In the genomic region with DNA sequence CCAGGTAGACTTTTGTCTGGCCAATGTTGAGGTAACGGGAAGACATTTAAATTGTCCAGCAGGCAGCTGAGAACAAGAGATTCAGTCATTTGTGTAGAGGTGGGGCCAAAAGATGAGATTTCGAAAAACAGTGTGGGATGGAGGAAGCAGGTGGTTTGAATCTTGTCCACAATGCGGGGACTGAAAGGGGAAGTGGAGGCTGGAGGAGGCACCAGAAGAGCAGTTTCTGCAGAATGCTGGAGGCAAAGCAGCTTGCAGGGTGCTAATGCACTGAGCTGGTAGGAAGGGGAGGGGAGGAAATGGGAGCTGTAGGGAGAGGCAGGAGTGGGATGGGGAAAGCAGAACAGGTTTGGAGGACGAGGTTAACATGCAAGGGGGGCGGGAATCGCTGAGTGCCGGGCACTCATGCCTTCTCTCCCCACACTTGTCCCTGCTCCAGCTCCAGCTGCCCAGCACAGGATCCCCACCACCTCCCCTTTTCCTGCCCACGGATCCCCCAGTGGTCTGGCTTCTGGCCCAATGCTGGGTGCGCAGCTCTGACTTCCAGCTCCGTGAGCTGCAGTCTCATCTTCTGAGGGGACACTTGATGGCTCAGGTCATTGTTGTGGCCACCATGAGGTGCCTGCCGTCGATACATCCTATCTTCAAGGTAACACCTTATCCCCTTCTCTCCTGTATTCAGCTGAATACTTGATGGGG, we compare ENCODE assay signal across 11 cellular contexts. TPM values are rescaled to one million over a fixed set of nuclear protein-coding genes. Genes with fewer than 3 reads are reported as not detected.
DNase-seq lines count a peak whose midpoint lies in the region; ATAC-seq lines count a peak whose summit lies in the region.
"Had no signal": no experiment of that assay in that cellular context is flagged by ENCODE, and none has a peak within 500 bp of the region (broad histone marks: within the 10 kb centered on the region; RNA-seq: fewer than 3 reads in every experiment).

No MANE protein-coding gene starts in this region.

- no peak overlapping the region for H3K27ac Mint-ChIP-seq in activated CD8-positive, alpha-beta T cell treated with anti-CD3 and anti-CD28 coated beads, Interleukin-2, amount 10 ng/mL, durations not matched to agents 7 days and 5 days

- POLR2A ChIA-PET in activated CD8-positive, alpha-beta T cell treated with anti-CD3 and anti-CD28 coated beads, Interleukin-2, amount 10 ng/mL, durations not matched to agents 7 days and 5 days (lab: Charles Lee), result interaction anchor here (1.1 kb wide), 1 partner anchor 97 kb away, joined by 3 read pairs; no protein-coding TSS in a partner anchor

- peaks cover 37% of the 10 kb centered on the region for H3K4me1 Mint-ChIP-seq in activated CD8-positive, alpha-beta T cell treated with anti-CD3 and anti-CD28 coated beads, Interleukin-2, amount 10 ng/mL, durations not matched to agents 7 days and 5 days (ENCODE audit: low read depth)

- peak overlapping the region; percentile 0 for H3K4me3 Mint-ChIP-seq in activated CD8-positive, alpha-beta T cell treated with anti-CD3 and anti-CD28 coated beads, Interleukin-2, amount 10 ng/mL, durations not matched to agents 7 days and 5 days

- CTCF ChIA-PET in activated CD8-positive, alpha-beta T cell treated with anti-CD3 and anti-CD28 coated beads, Interleukin-2, amount 10 ng/mL, durations not matched to agents 7 days and 5 days (lab: Charles Lee), result interaction anchor here (0.7 to 1.2 kb wide), 6 partner anchors 11 to 343 kb away, joined by 3 read pairs; no protein-coding TSS in a partner anchor

- no peaks in the 10 kb centered on the region for H3K9me3 Mint-ChIP-seq in activated CD8-positive, alpha-beta T cell treated with anti-CD3 and anti-CD28 coated beads, Interleukin-2, amount 10 ng/mL, durations not matched to agents 7 days and 5 days (ENCODE audit: insufficient read depth)

- H3K27me3 Mint-ChIP-seq in activated CD8-positive, alpha-beta T cell treated with anti-CD3 and anti-CD28 coated beads, Interleukin-2, amount 10 ng/mL, durations not matched to agents 7 days and 5 days (ENCODE audit: low read depth), result peaks cover 16% of the 10 kb centered on the region

- DNase-seq in CD1c-positive myeloid dendritic cell (ENCODE audit: extremely low spot score) (peak; percentile 93), activated gamma-delta T cell treated with Interleukin-2 at 50 U/mL for 16 hours (no peak), midbrain (lab: John Stamatoyannopoulos, UW) (no peak), DMS153 (lab: John Stamatoyannopoulos, UW) (no peak)
- peak; percentile 47 for DNase-seq in activated CD8-positive, alpha-beta T cell treated with anti-CD3 and anti-CD28 coated beads, Interleukin-2, amount 10 ng/mL, durations not matched to agents 7 days and 5 days
- DNase-seq: DND-41, IMR-90 had no signal

- peaks cover 5% of the 10 kb centered on the region for H3K36me3 Mint-ChIP-seq in activated CD8-positive, alpha-beta T cell treated with anti-CD3 and anti-CD28 coated beads, Interleukin-2, amount 10 ng/mL, durations not matched to agents 7 days and 5 days (ENCODE audit: low read depth)

- ATAC-seq in GM19043 (IDR thresholded peaks at IDR 0.05; ENCODE audit: low read depth, unreplicated experiment), result peak; percentile 68
- peak; percentile 45 for ATAC-seq in HG03342 (IDR thresholded peaks at IDR 0.05; ENCODE audit: unreplicated experiment)
- ATAC-seq in activated CD8-positive, alpha-beta T cell treated with anti-CD3 and anti-CD28 coated beads, Interleukin-2, amount 10 ng/mL, durations not matched to agents 7 days and 5 days, result no peak
- no peak for ATAC-seq in HG03045 (IDR thresholded peaks at IDR 0.05; ENCODE audit: unreplicated experiment)
- ATAC-seq: activated CD4-positive, CD25-positive, alpha-beta regulatory T cell treated with anti-CD3 and anti-CD28 coated beads, Interleukin-2, amount 50 U/mL, for 24 hours had no signal

RNA-seq across cellular contexts. Expression of a gene that starts 9.4 kb away (rescaled TPM):
- 1 to 10 TPM in 1 of 2 experiments, under 1 TPM in 1; 0.92 to 1.5 TPM for total RNA-seq in activated CD8-positive, alpha-beta T cell treated with anti-CD3 and anti-CD28 coated beads, Interleukin-2, amount 10 ng/mL, durations not matched to agents 7 days and 5 days

RNA-seq across cellular contexts. Expression of a gene that starts 9.5 kb away (rescaled TPM):
- total RNA-seq in activated CD8-positive, alpha-beta T cell treated with anti-CD3 and anti-CD28 coated beads, Interleukin-2, amount 10 ng/mL, durations not matched to agents 7 days and 5 days, result 10 to 100 TPM; 16.9 to 20.2 TPM

RNA-seq across cellular contexts. Expression of a gene that starts 20.1 kb away (rescaled TPM):
- total RNA-seq in activated CD8-positive, alpha-beta T cell treated with anti-CD3 and anti-CD28 coated beads, Interleukin-2, amount 10 ng/mL, durations not matched to agents 7 days and 5 days, result 10 to 100 TPM; 81.8 to 94.7 TPM

RNA-seq across cellular contexts. Expression of a gene that starts 20.4 kb away (rescaled TPM):
- total RNA-seq in activated CD8-positive, alpha-beta T cell treated with anti-CD3 and anti-CD28 coated beads, Interleukin-2, amount 10 ng/mL, durations not matched to agents 7 days and 5 days, result 10 to 100 TPM; 14.0 to 19.5 TPM

RNA-seq across cellular contexts. Expression of a gene that starts 52.3 kb away (rescaled TPM):
- not detected for total RNA-seq in activated CD8-positive, alpha-beta T cell treated with anti-CD3 and anti-CD28 coated beads, Interleukin-2, amount 10 ng/mL, durations not matched to agents 7 days and 5 days
- total RNA-seq: IMR-90 had no signal

Comparison
In these comparisons a context has a peak if more than half of its experiments do, and no peak if none do; other contexts are left out.
1. DNase-seq: peak in CD1c-positive myeloid dendritic cell (single experiment) and activated CD8-positive, alpha-beta T cell treated with anti-CD3 and anti-CD28 coated beads, Interleukin-2, amount 10 ng/mL, durations not matched to agents 7 days and 5 days (single experiment); none in activated gamma-delta T cell treated with Interleukin-2 at 50 U/mL for 16 hours (single experiment), midbrain (single experiment) and DMS153 (single experiment).
2. ATAC-seq: peak in GM19043 (single experiment) and HG03342 (single experiment); none in activated CD8-positive, alpha-beta T cell treated with anti-CD3 and anti-CD28 coated beads, Interleukin-2, amount 10 ng/mL, durations not matched to agents 7 days and 5 days (single experiment) and HG03045 (single experiment).